In the genomic region with DNA sequence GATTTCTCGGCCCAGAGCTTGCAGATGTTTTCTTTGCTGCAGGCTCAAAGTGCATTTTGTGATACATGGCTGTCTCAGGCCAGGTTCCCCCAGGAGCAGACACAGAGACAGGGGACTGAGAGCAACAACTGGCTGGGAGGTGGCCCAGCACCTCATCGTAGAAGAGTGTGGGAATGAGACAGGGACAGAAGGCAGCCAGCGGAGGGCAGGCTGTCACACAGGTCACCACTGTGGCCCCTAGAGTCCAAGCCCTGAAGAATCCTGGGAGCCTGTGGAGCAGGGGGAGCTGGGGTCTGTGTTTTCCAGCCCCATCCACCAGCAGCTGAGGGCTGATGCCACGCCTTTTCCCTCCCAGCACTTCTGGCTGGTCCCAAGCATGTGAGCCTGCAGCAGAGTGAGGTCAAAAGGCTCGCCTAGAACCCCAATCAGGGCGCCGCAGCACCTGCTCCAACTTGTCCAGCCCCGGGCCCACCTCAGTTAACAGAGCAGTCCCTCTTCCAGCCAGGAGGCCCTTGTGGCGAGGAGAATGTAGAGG, we compare ENCODE assay signal across 2 cellular contexts.
TF ChIP-seq lines count a peak whose summit lies in the region.

No MANE protein-coding gene starts in this region.

TF ChIP-seq in GM23338, 12 proteins besides CTCF, POLR2A, EP300 and RAD21 (continues in another document):
- TF ChIP-seq ETS1 (IDR thresholded peaks at IDR 0.05) (no peak), EZH2 (IDR thresholded peaks at IDR 0.05; ENCODE audit: low read depth, unreplicated experiment) (no peak), STAT1 (IDR thresholded peaks at IDR 0.05; ENCODE audit: unreplicated experiment) (no peak), JUNB (IDR thresholded peaks at IDR 0.05; ENCODE audit: unreplicated experiment) (no peak), ZNF114 (CRISPR knock-in tag; IDR thresholded peaks at IDR 0.05) (no peak), NANOG (IDR thresholded peaks at IDR 0.05; ENCODE audit: borderline replicate concordance) (no peak), EZH2phosphoT487 (IDR thresholded peaks at IDR 0.05; ENCODE audit: unreplicated experiment) (no peak), REST (IDR thresholded peaks at IDR 0.05; ENCODE audit: unreplicated experiment) (no peak), CREB1 (CRISPR knock-in tag; IDR thresholded peaks at IDR 0.05; ENCODE audit: low read depth) (no peak)

TF ChIP-seq in H1, 55 proteins besides CTCF, POLR2A, EP300 and RAD21:
- TF ChIP-seq NANOG (IDR thresholded peaks at IDR 0.05; ENCODE audit: insufficient read depth, low read depth, low read length, poor library complexity, severe bottlenecking) (no peak), RFX5 (IDR thresholded peaks at IDR 0.05; ENCODE audit: borderline replicate concordance, low read depth, low read length) (no peak), ASH2L (IDR thresholded peaks at IDR 0.05; ENCODE audit: low read length) (no peak), SIN3A (conservative IDR thresholded peaks at IDR 0.05 in 1 of 2, IDR thresholded peaks at IDR 0.05 in 1 of 2; ENCODE audit: low read depth in 1 of 2, low read length in 2 of 2) (no peak), TCF12 (IDR thresholded peaks at IDR 0.05; ENCODE audit: low read depth, low read length) (no peak), SIRT6 (IDR thresholded peaks at IDR 0.05; ENCODE audit: low read length) (no peak), PHF8 (conservative IDR thresholded peaks at IDR 0.05; ENCODE audit: low read depth, low read length) (no peak), SIX5 (IDR thresholded peaks at IDR 0.05; ENCODE audit: low read depth, low read length) (no peak), SP4 (IDR thresholded peaks at IDR 0.05; ENCODE audit: low read length) (no peak), POU5F1 (IDR thresholded peaks at IDR 0.05; ENCODE audit: low read depth, low read length) (no peak), MAX (IDR thresholded peaks at IDR 0.05) (no peak)
